8 cellular contexts compared by ENCODE assay signal in the genomic region with DNA sequence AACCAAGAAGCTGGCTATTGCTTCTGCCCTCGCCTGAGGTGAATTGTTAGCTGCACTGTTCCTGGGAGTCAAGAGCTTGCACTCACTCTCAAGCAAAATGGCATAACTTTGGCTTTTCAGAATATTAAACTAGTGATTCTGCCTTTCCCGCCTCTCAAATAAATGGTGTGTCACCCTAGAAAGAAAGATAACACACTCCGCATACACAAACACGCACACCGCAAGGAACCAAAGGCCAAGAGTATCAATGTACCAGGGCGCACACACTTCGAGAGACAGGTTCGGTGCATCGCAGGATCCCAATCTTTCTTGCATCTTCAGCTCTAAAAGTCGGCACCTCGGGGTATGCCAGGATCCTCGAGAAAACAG. TPM values are rescaled to one million over a fixed set of nuclear protein-coding genes. Genes with fewer than 3 reads are reported as not detected.
DNase-seq lines count a peak whose midpoint lies in the region; ATAC-seq and TF ChIP-seq lines count a peak whose summit lies in the region.

No MANE protein-coding gene starts in this region.

- H3K4me1 ChIP-seq in Peyer's patch: peaks cover 0 to 29% (median 8%) of the 10 kb centered on the region in 4 donors
- H3K4me1 ChIP-seq in ectodermal cell (ENCODE audit: control insufficient read depth, insufficient read depth, low read length): no peaks in the 10 kb centered on the region
- no peaks in the 10 kb centered on the region for H3K4me1 ChIP-seq in mesodermal cell (ENCODE audit: control insufficient read depth, insufficient read depth, low read length, poor library complexity, severe bottlenecking)
- H3K4me1 ChIP-seq in aorta (ENCODE audit: control insufficient read depth in 1 of 2, insufficient read depth in 2 of 2, low read length in 2 of 2): peaks cover 0 to 6% of the 10 kb centered on the region in 2 donors

- no peak for TF ChIP-seq POLR2A in Peyer's patch (IDR thresholded peaks at IDR 0.05)

- H3K27ac ChIP-seq in Peyer's patch (peak overlapping the region; percentile 82 to 92 (median 87)), ectodermal cell (ENCODE audit: insufficient read depth, low read depth, low read length, poor library complexity, severe bottlenecking) (no peak overlapping the region), mesodermal cell (ENCODE audit: low read depth, low read length, severe bottlenecking) (peak overlapping the region; percentile 10), aorta (ENCODE audit: low read depth in 1 of 2, low read length in 2 of 2) (peak overlapping the region in 1 of 2 donors; percentile 52)

- H3K27me3 ChIP-seq in Peyer's patch: no peaks in the 10 kb centered on the region
- H3K27me3 ChIP-seq in ectodermal cell (ENCODE audit: control insufficient read depth, insufficient read depth, low read length, poor library complexity, severe bottlenecking): no peaks in the 10 kb centered on the region
- H3K27me3 ChIP-seq in aorta (ENCODE audit: control insufficient read depth in 1 of 2, insufficient read depth in 2 of 2, low read length in 1 of 2): no peaks in the 10 kb centered on the region

- H3K4me3 ChIP-seq in AG09309 (ENCODE audit: control insufficient read depth, low read depth, low read length): peak overlapping the region; percentile 80
- peak overlapping the region; percentile 64 to 92 (median 86) for H3K4me3 ChIP-seq in Peyer's patch
- peak overlapping the region; percentile 97 for H3K4me3 ChIP-seq in ectodermal cell (ENCODE audit: insufficient read depth, low read depth, low read length)
- peak overlapping the region; percentile 99 for H3K4me3 ChIP-seq in mesodermal cell (ENCODE audit: extremely low read depth, insufficient read depth, low read length, poor library complexity, severe bottlenecking)
- peak overlapping the region; percentile 89 to 92 for H3K4me3 ChIP-seq in aorta (ENCODE audit: low read length in 2 of 2)

- TF ChIP-seq CTCF in AG09309 (IDR thresholded peaks at IDR 0.05; ENCODE audit: control insufficient read depth, insufficient read depth, low read depth, low read length, missing control alignments) (no peak), Peyer's patch (IDR thresholded peaks at IDR 0.05) (no peak)

- 15 to 20% methylated on average over 12 of the region's 12 CpGs for WGBS in ectodermal cell, 2 experiments
- WGBS in mesodermal cell (ENCODE audit: insufficient coverage in 2 of 2), 2 experiments: 25 to 36% methylated on average over 9 to 12 of the region's 12 CpGs
- WGBS in aorta, 2 donors: 1% methylated on average over 12 of the region's 12 CpGs

- ATAC-seq in GM18508 (IDR thresholded peaks at IDR 0.05; ENCODE audit: insufficient read depth, unreplicated experiment) (peak; percentile 24), HG02970 (IDR thresholded peaks at IDR 0.05; ENCODE audit: low FRiP score, unreplicated experiment) (peak; percentile 20), aorta (ENCODE audit: low FRiP score) (peak; percentile 61)

- intact Hi-C loops in aorta (cut with DNase I): loop anchor here in 1 of 2 donors (10.0 kb wide), 1 partner anchor 131 kb away; the partner anchor contains the start of genes SASS6 and TRMT13

- DNase-seq in AG09309 (ENCODE audit: low read depth): no peak
- DNase-seq in Peyer's patch: peak in 1 of 3 donors; percentile 51
- DNase-seq in aorta: no peak
- DNase-seq in activated CD4-positive, CD25-positive, alpha-beta regulatory T cell treated with anti-CD3 and anti-CD28 coated beads, Interleukin-2, amount 50 U/mL, for 72 hours: no peak

- H3K9me3 ChIP-seq in Peyer's patch (no peaks in the 10 kb centered on the region), ectodermal cell (ENCODE audit: control insufficient read depth, low read length) (no peaks in the 10 kb centered on the region), mesodermal cell (ENCODE audit: control insufficient read depth, low read length) (peaks cover 7% of the 10 kb centered on the region), aorta (ENCODE audit: control insufficient read depth, low read length) (no peaks in the 10 kb centered on the region)

- H3K36me3 ChIP-seq in Peyer's patch: peaks cover 0 to 25% (median 0%) of the 10 kb centered on the region in 3 donors
- peaks cover 13% of the 10 kb centered on the region for H3K36me3 ChIP-seq in ectodermal cell (ENCODE audit: control insufficient read depth, insufficient read depth, low read length)
- H3K36me3 ChIP-seq in mesodermal cell (ENCODE audit: control insufficient read depth, insufficient read depth, low read length): peaks cover 33% of the 10 kb centered on the region
- peaks cover 0 to 2% of the 10 kb centered on the region in 2 donors for H3K36me3 ChIP-seq in aorta (ENCODE audit: control insufficient read depth in 1 of 2, insufficient read depth in 2 of 2, low read length in 1 of 2)

RNA-seq across cellular contexts. Expression of gene RTCA, which starts 0.5 kb away (rescaled TPM):
- total RNA-seq in Peyer's patch (10 to 100 TPM; 31.5 to 71.8 (median 46.7) TPM), aorta (10 to 100 TPM; 22.3 to 26.6 TPM)
- 29.5 TPM for polyA plus RNA-seq in ectodermal cell (2013, experiment 1 of 4)
- 31.3 TPM for polyA plus RNA-seq in ectodermal cell (2013, experiment 2 of 4)
- polyA plus RNA-seq in ectodermal cell (2013, experiment 3 of 4): 25.1 TPM
- 24.7 TPM for polyA plus RNA-seq in ectodermal cell (2013, experiment 4 of 4)
- 36.1 TPM for polyA plus RNA-seq in mesodermal cell (2013, experiment 1 of 2)
- 40.2 TPM for polyA plus RNA-seq in mesodermal cell (2013, experiment 2 of 2)
- 10 to 100 TPM; 22.2 to 24.3 TPM for polyA plus RNA-seq in aorta

RNA-seq across cellular contexts. Expression of gene DBT, which starts 15.9 kb away (rescaled TPM):
- total RNA-seq in Peyer's patch (1 to 10 TPM; 4.0 to 6.0 (median 5.0) TPM), aorta (10 to 100 TPM; 10.8 to 13.0 TPM)
- polyA plus RNA-seq in ectodermal cell (2013, experiment 1 of 4): 9.3 TPM
- polyA plus RNA-seq in ectodermal cell (2013, experiment 2 of 4): 10.5 TPM
- 9.0 TPM for polyA plus RNA-seq in ectodermal cell (2013, experiment 3 of 4)
- 8.2 TPM for polyA plus RNA-seq in ectodermal cell (2013, experiment 4 of 4)
- polyA plus RNA-seq in mesodermal cell (2013, experiment 1 of 2): 8.0 TPM
- 6.3 TPM for polyA plus RNA-seq in mesodermal cell (2013, experiment 2 of 2)
- 1 to 10 TPM; 5.0 to 5.4 TPM for polyA plus RNA-seq in aorta
